In the genomic region with DNA sequence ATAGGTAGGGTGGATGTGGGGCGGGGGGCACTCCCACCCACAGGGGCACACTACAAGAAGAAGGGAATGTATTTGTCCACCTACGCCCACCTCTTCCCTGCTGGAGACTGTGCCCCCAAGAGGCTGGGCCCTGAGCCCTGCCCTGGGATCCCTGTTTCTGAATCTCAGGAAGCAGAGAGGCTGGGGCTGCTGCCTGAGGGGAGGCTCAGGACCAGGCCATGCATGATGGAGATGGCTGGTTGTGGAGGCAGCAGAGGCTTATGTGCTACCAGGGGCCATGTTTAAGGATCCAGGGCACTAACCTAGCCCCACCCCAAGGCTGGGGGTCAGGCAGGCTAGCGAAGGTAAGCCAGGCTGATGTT, we compare ENCODE assay signal across 18 cellular contexts.
DNase-seq lines count a peak whose midpoint lies in the region; ATAC-seq and TF ChIP-seq lines count a peak whose summit lies in the region.
"Had no signal": no experiment of that assay in that cellular context is flagged by ENCODE, and none has a peak within 500 bp of the region (broad histone marks: within the 10 kb centered on the region; RNA-seq: fewer than 3 reads in every experiment).

No MANE protein-coding gene starts in this region.

- CTCF ChIA-PET in WTC11 (lab: Charles Lee) = interaction anchor here (0.6 to 7.9 kb wide), 8 partner anchors 18 to 161 kb away, joined by 3 to 83 read pairs (median 3); no protein-coding TSS in a partner anchor

- no peaks in the 10 kb centered on the region for H3K9me3 Mint-ChIP-seq in activated T-cell treated with anti-CD3 and anti-CD28 coated beads, Interleukin-2, amount 50 U/mL, for 24 hours
- peaks cover 0 to 6% (median 0%) of the 10 kb centered on the region in 7 donors for H3K9me3 Mint-ChIP-seq in CD14-positive monocyte
- no peaks in the 10 kb centered on the region for H3K9me3 Mint-ChIP-seq in WTC11

- intact Hi-C loops in CD14-positive monocyte (cut with micrococcal nuclease) = no loop called here
- intact Hi-C loops in sciatic nerve (cut with DNase I) = no loop called here

- no peak for ATAC-seq in WTC11
- ATAC-seq in sciatic nerve = no peak
- ATAC-seq: HCT116 had no signal

- peak; percentile 0 for DNase-seq in activated T-cell treated with anti-CD3 and anti-CD28 coated beads, Interleukin-2, amount 50 U/mL, for 1 hour
- no peak for DNase-seq in activated T-cell treated with anti-CD3 and anti-CD28 coated beads, Interleukin-2, amount 50 U/mL, for 24 hours
- peak; percentile 26 for DNase-seq in CD14-positive monocyte (ENCODE audit: low spot score)
- DNase-seq in WTC11 (ENCODE audit: low spot score) = no peak
- DNase-seq in mesenteric fat pad (ENCODE audit: low spot score) = peak; percentile 59
- no peak for DNase-seq in sciatic nerve (ENCODE audit: low spot score)
- no peak for DNase-seq in KG1 (lab: John Stamatoyannopoulos, UW)
- no peak for DNase-seq in ACHN
- DNase-seq: DMS79, IMR-90, Karpas-422, MV-4-11, NCI-H1105 treated with DMSO at 0.1 percent for 48 hours, NCI-H2029 treated with DMSO at 0.1 percent for 48 hours, NCI-H2171 treated with DMSO at 0.1 percent for 48 hours, OCI-M1 had no signal

- peaks cover 14% of the 10 kb centered on the region for H3K4me1 Mint-ChIP-seq in activated T-cell treated with anti-CD3 and anti-CD28 coated beads, Interleukin-2, amount 50 U/mL, for 24 hours (ENCODE audit: low read depth)
- H3K4me1 Mint-ChIP-seq in CD14-positive monocyte (peaks cover 10% of the 10 kb centered on the region), WTC11 (peaks cover 6% of the 10 kb centered on the region; the same call in 1 of the 2 replicates)

- H3K4me3 Mint-ChIP-seq in activated T-cell treated with anti-CD3 and anti-CD28 coated beads, Interleukin-2, amount 50 U/mL, for 24 hours = no peak overlapping the region
- H3K4me3 Mint-ChIP-seq in CD14-positive monocyte (no peak overlapping the region), WTC11 (no peak overlapping the region)
- H3K4me3 Mint-ChIP-seq: B cell had no signal

- H3K36me3 Mint-ChIP-seq in activated T-cell treated with anti-CD3 and anti-CD28 coated beads, Interleukin-2, amount 50 U/mL, for 24 hours (ENCODE audit: low read depth) = no peaks in the 10 kb centered on the region
- no peaks in the 10 kb centered on the region for H3K36me3 Mint-ChIP-seq in CD14-positive monocyte
- H3K36me3 Mint-ChIP-seq in WTC11 = no peaks in the 10 kb centered on the region

- no peak overlapping the region for H3K27ac Mint-ChIP-seq in activated T-cell treated with anti-CD3 and anti-CD28 coated beads, Interleukin-2, amount 50 U/mL, for 24 hours
- H3K27ac Mint-ChIP-seq in CD14-positive monocyte = no peak overlapping the region
- H3K27ac Mint-ChIP-seq in WTC11 = no peak overlapping the region
- H3K27ac Mint-ChIP-seq: B cell had no signal

- in situ Hi-C loops in ACHN (cut with HindIII; ENCODE audit: low pct_ligation_motif_present, low pct_unique_long_range_greater_than_20kb, low sequenced_read_pairs) = no loop called here

- POLR2A ChIA-PET in WTC11 (lab: Charles Lee) = no interaction called here

- peaks cover 77% of the 10 kb centered on the region for H3K27me3 Mint-ChIP-seq in activated T-cell treated with anti-CD3 and anti-CD28 coated beads, Interleukin-2, amount 50 U/mL, for 24 hours
- H3K27me3 Mint-ChIP-seq in CD14-positive monocyte (ENCODE audit: low read depth in 3 of 3) (peaks cover 51 to 66% (median 59%) of the 10 kb centered on the region in 3 donors), WTC11 (ENCODE audit: low read depth) (peaks cover 43% of the 10 kb centered on the region)

- TF ChIP-seq CTCF in CD14-positive monocyte (IDR thresholded peaks at IDR 0.05) (no peak), WTC11 (IDR thresholded peaks at IDR 0.05) (no peak)

TF ChIP-seq in WTC11, 78 proteins besides CTCF, POLR2A, EP300 and RAD21:
- TF ChIP-seq E2F4 (CRISPR knock-in tag; IDR thresholded peaks at IDR 0.05; ENCODE audit: borderline replicate concordance, low read depth) (0 out of 2 replicates have a peak, but pooled peaks have one; percentile 17), TP53 (CRISPR knock-in tag; IDR thresholded peaks at IDR 0.05) (no peak)

Comparison
In these comparisons a context has a peak if more than half of its experiments do, and no peak if none do; other contexts are left out.
1. DNase-seq: peak in activated T-cell treated with anti-CD3 and anti-CD28 coated beads, Interleukin-2, amount 50 U/mL, for 1 hour (single experiment), CD14-positive monocyte (single experiment) and mesenteric fat pad (single experiment); none in activated T-cell treated with anti-CD3 and anti-CD28 coated beads, Interleukin-2, amount 50 U/mL, for 24 hours (single experiment), WTC11 (single experiment), sciatic nerve (single experiment), KG1 (single experiment) and ACHN (single experiment).